Comparison of ENCODE assay signal across 8 cellular contexts in genomic region chr3:157606392-157607197, GRCh38.
DNase-seq lines count a peak whose midpoint lies in the region; ATAC-seq and TF ChIP-seq lines count a peak whose summit lies in the region.

No MANE protein-coding gene starts in this region.

- no peak overlapping the region for H3K27ac ChIP-seq in HL-60 (replicated peaks)
- H3K27ac ChIP-seq in Peyer's patch = no peak overlapping the region
- H3K27ac ChIP-seq in osteoblast (ENCODE audit: low read depth, low read length) = no peak overlapping the region
- H3K27ac ChIP-seq in tibial nerve = no peak overlapping the region

- H3K36me3 ChIP-seq in Peyer's patch (no peaks in the 10 kb centered on the region), osteoblast (ENCODE audit: insufficient read depth, low read length) (no peaks in the 10 kb centered on the region), tibial nerve (no peaks in the 10 kb centered on the region)

- peak; percentile 97 for ATAC-seq in GM21381 (IDR thresholded peaks at IDR 0.05; ENCODE audit: unreplicated experiment)

- peak; percentile 75 for TF ChIP-seq CTCF in HL-60 (IDR thresholded peaks at IDR 0.05; ENCODE audit: insufficient read depth, low read length)
- TF ChIP-seq CTCF in Peyer's patch (IDR thresholded peaks at IDR 0.05) = peak in 5 of 6 experiments; percentile 15 to 60 (median 50)
- TF ChIP-seq CTCF in osteoblast (IDR thresholded peaks at IDR 0.05; ENCODE audit: extremely low read depth, low read depth, low read length) = peak; percentile 91
- TF ChIP-seq CTCF in tibial nerve (IDR thresholded peaks at IDR 0.05) = peak; percentile 60 to 77 (median 71)

- H3K4me1 ChIP-seq in Peyer's patch = no peaks in the 10 kb centered on the region
- no peaks in the 10 kb centered on the region for H3K4me1 ChIP-seq in osteoblast (ENCODE audit: insufficient read depth, low read length)
- H3K4me1 ChIP-seq in tibial nerve = peaks cover 0 to 10% (median 0%) of the 10 kb centered on the region in 4 donors

- peak overlapping the region; percentile 59 for H3K4me2 ChIP-seq in osteoblast (ENCODE audit: insufficient read depth, low read length)

- DNase-seq in DMS53 treated with DMSO at 0.1 percent for 48 hours (lab: John Stamatoyannopoulos, UW; ENCODE audit: unreplicated experiment) (peak; percentile 22), HL-60 (ENCODE audit: low read depth in 1 of 2, low spot score in 1 of 2) (peak; percentile 21 to 64), Peyer's patch (peak in 2 of 3 donors; percentile 25 to 74), activated T-helper 1 cell treated with Interleukin-2 at 50 U/mL for 16 hours (ENCODE audit: low read depth) (peak; percentile 38), fibroblast of the conjunctiva (ENCODE audit: low read depth) (peak; percentile 39), osteoblast (ENCODE audit: insufficient read length, low spot score, missing footprints) (peak; percentile 78), tibial nerve (ENCODE audit: low spot score in 2 of 2) (peak; percentile 43 to 68)

- TF ChIP-seq EP300 in tibial nerve (IDR thresholded peaks at IDR 0.05) = no peak

- WGBS in tibial nerve, 2 donors = 25 to 27% methylated on average over 10 of the region's 10 CpGs

- H3K79me2 ChIP-seq in osteoblast (ENCODE audit: insufficient read depth, low read length) = no peaks in the 10 kb centered on the region

- TF ChIP-seq POLR2A in Peyer's patch (IDR thresholded peaks at IDR 0.05) (no peak), tibial nerve (IDR thresholded peaks at IDR 0.05) (no peak)

- H3K9me3 ChIP-seq in Peyer's patch = no peaks in the 10 kb centered on the region
- no peaks in the 10 kb centered on the region for H3K9me3 ChIP-seq in osteoblast (ENCODE audit: low read depth, low read length)
- no peaks in the 10 kb centered on the region for H3K9me3 ChIP-seq in tibial nerve

- no peak overlapping the region for H3K4me3 ChIP-seq in HL-60 (replicated peaks; ENCODE audit: insufficient read depth, low read length)
- H3K4me3 ChIP-seq in Peyer's patch = no peak overlapping the region
- H3K4me3 ChIP-seq in osteoblast (ENCODE audit: insufficient read depth, low read length) = peak overlapping the region; percentile 20
- H3K4me3 ChIP-seq in tibial nerve = no peak overlapping the region

- no peaks in the 10 kb centered on the region for H4K20me1 ChIP-seq in osteoblast (ENCODE audit: insufficient read depth, low read length)

- H2AFZ ChIP-seq in osteoblast (ENCODE audit: low read length) = peak overlapping the region; percentile 66

- H3K27me3 ChIP-seq in HL-60 (ENCODE audit: insufficient read depth, poor library complexity, severe bottlenecking) (no peaks in the 10 kb centered on the region), Peyer's patch (no peaks in the 10 kb centered on the region), osteoblast (ENCODE audit: insufficient read depth, low read length) (no peaks in the 10 kb centered on the region), tibial nerve (no peaks in the 10 kb centered on the region)

Comparison
In these comparisons a context has a peak if more than half of its experiments do, and no peak if none do; other contexts are left out.
1. DNase-seq: peak in every context shown above with its lines; median percentile 78 in osteoblast; 56 in tibial nerve; 50 in Peyer's patch; 42 in HL-60; 39 in fibroblast of the conjunctiva; 38 in activated T-helper 1 cell treated with Interleukin-2 at 50 U/mL for 16 hours; 22 in DMS53 treated with DMSO at 0.1 percent for 48 hours.